Comparison of ENCODE assay signal across 1 cellular context in genomic region chr10:107031981-107032699, GRCh38.
TF ChIP-seq lines count a peak whose summit lies in the region.

No MANE protein-coding gene starts in this region.

TF ChIP-seq in K562, 482 proteins besides CTCF, POLR2A, EP300 and RAD21 (continued from another document):
- TF ChIP-seq ZNF280B (CRISPR knock-in tag; IDR thresholded peaks at IDR 0.05) (no peak), LCOR (CRISPR knock-in tag; IDR thresholded peaks at IDR 0.05) (no peak), MXI1 (IDR thresholded peaks at IDR 0.05; ENCODE audit: low read depth, low read length) (no peak), CUX1 (CRISPR knock-in tag; IDR thresholded peaks at IDR 0.05) (no peak)
